1 cellular context compared by ENCODE assay signal in genomic region chr12:130948136-130948535, GRCh38.
TF ChIP-seq lines count a peak whose summit lies in the region.

No MANE protein-coding gene starts in this region.

TF ChIP-seq in H1, 55 proteins besides CTCF, POLR2A, EP300 and RAD21:
- TF ChIP-seq E2F6 (IDR thresholded peaks at IDR 0.05), result peak; percentile 90
- peak; percentile 33; the same call in 1 of the 2 replicates for TF ChIP-seq POU5F1 (IDR thresholded peaks at IDR 0.05; ENCODE audit: low read depth, low read length)
- TF ChIP-seq NANOG (IDR thresholded peaks at IDR 0.05; ENCODE audit: insufficient read depth, low read depth, low read length, poor library complexity, severe bottlenecking), result peak; percentile 5
- peak; percentile 93 for TF ChIP-seq MAX (IDR thresholded peaks at IDR 0.05)
- no peak for TF ChIP-seq FOSL1 (IDR thresholded peaks at IDR 0.05; ENCODE audit: insufficient read depth, low read depth, low read length)
- 0 out of 2 replicates have a peak, but pooled peaks have one; percentile 5 for TF ChIP-seq SIX5 (IDR thresholded peaks at IDR 0.05; ENCODE audit: low read depth, low read length)
- no peak for TF ChIP-seq HDAC6 (IDR thresholded peaks at IDR 0.05; ENCODE audit: low read depth, low read length)
- TF ChIP-seq YY1 (IDR thresholded peaks at IDR 0.05; ENCODE audit: low read depth, low read length), result peak; percentile 75; the same call in 1 of the 2 replicates
- TF ChIP-seq PHF8 (conservative IDR thresholded peaks at IDR 0.05; ENCODE audit: low read depth, low read length), result no peak
TF ChIP-seq in H1: peak in this region for 6.
